ENCODE assay signal across 18 cellular contexts in the genomic region with DNA sequence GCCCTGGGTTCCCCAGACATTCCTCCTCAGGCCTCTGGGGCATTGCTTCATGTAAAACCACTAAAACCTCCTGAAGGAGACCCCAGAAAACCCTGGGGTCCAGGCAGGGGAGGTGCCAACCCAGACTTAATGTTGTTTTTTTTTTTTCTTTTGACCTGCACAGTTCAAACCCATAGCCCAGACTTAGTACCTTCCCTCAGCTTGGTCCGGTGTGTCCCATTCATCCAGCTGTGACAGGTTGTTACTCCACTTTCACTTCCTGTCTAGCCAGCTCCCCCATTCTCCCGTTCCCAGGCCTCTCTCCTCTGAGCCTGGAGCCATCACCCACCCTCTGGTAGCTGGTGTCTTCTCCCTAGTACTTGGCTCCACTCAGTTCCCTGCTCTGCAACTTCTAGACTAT. TPM values are rescaled to one million over a fixed set of nuclear protein-coding genes. Genes with fewer than 3 reads are reported as not detected.
DNase-seq lines count a peak whose midpoint lies in the region; ATAC-seq and TF ChIP-seq lines count a peak whose summit lies in the region.
"Had no signal": no experiment of that assay in that cellular context is flagged by ENCODE, and none has a peak within 500 bp of the region (broad histone marks: within the 10 kb centered on the region; RNA-seq: fewer than 3 reads in every experiment).

No MANE protein-coding gene starts in this region.

- H2BK120ac ChIP-seq in mesenchymal stem cell (ENCODE audit: low read depth, low read length) = no peak overlapping the region

- no peak overlapping the region for H2BK12ac ChIP-seq in mesenchymal stem cell (ENCODE audit: low read length in 2 of 2)

- H3K9ac ChIP-seq in mesenchymal stem cell (ENCODE audit: low read length) = no peak overlapping the region

- no peak overlapping the region for H2BK5ac ChIP-seq in mesenchymal stem cell (ENCODE audit: low read depth, low read length, poor library complexity, severe bottlenecking)

- intact Hi-C loops in right cardiac atrium (cut with DNase I) (no loop called here), Right ventricle myocardium inferior (cut with DNase I) (no loop called here), upper lobe of right lung (cut with DNase I) (no loop called here)

- no peak overlapping the region for H3K14ac ChIP-seq in mesenchymal stem cell (ENCODE audit: low read length in 2 of 2)

- H3K4me3 ChIP-seq in right cardiac atrium (ENCODE audit: low read length) (no peak overlapping the region), mesenchymal stem cell (ENCODE audit: insufficient read depth in 1 of 2, low read depth in 1 of 2, low read length in 2 of 2) (no peak overlapping the region), upper lobe of right lung (no peak overlapping the region)
- H3K4me3 ChIP-seq: thoracic aorta had no signal

- H2AK5ac ChIP-seq in mesenchymal stem cell (ENCODE audit: low read length, severe bottlenecking) = no peak overlapping the region

- H3K18ac ChIP-seq in mesenchymal stem cell (ENCODE audit: low read depth in 1 of 2, low read length in 2 of 2) = no peak overlapping the region

- peaks cover 0 to 12% of the 10 kb centered on the region in 2 experiments for H3K36me3 ChIP-seq in mesenchymal stem cell (ENCODE audit: control insufficient read depth in 1 of 2, insufficient read depth in 2 of 2, low read depth in 1 of 2, low read length in 2 of 2)
- no peaks in the 10 kb centered on the region for H3K36me3 ChIP-seq in upper lobe of right lung
- H3K36me3 ChIP-seq: thoracic aorta had no signal

- H4K8ac ChIP-seq in mesenchymal stem cell (ENCODE audit: low read length) = peak overlapping the region; percentile 12

- no peak overlapping the region for H4K91ac ChIP-seq in mesenchymal stem cell (ENCODE audit: low read length)

- H3K27ac ChIP-seq in right cardiac atrium (ENCODE audit: low read length) (peak overlapping the region; percentile 83), mesenchymal stem cell (ENCODE audit: low read length, poor library complexity, severe bottlenecking) (no peak overlapping the region), upper lobe of right lung (peak overlapping the region; percentile 56)
- H3K27ac ChIP-seq: HL-60, thoracic aorta, WERI-Rb-1 had no signal

- no peaks in the 10 kb centered on the region for H3K27me3 ChIP-seq in right cardiac atrium (ENCODE audit: control insufficient read depth, insufficient read depth)
- H3K27me3 ChIP-seq in mesenchymal stem cell (ENCODE audit: control insufficient read depth in 1 of 2, insufficient read depth in 1 of 2, low read length in 2 of 2) = no peaks in the 10 kb centered on the region
- H3K27me3 ChIP-seq in upper lobe of right lung = no peaks in the 10 kb centered on the region

- H3K4me3 Mint-ChIP-seq in brain = peak overlapping the region in 3 of 5 experiments; percentile 3 to 53 (median 19)
- no peak overlapping the region for H3K4me3 Mint-ChIP-seq in T-helper 2 cell treated with Interferon-gamma antibody and Interleukin-4, amounts not matched to agents 5 μg/mL and 100 μg/mL, for 36 hours
- H3K4me3 Mint-ChIP-seq: activated naive CD4-positive, alpha-beta T cell treated with anti-CD3 and anti-CD28 coated beads for 36 hours; central memory CD8-positive, alpha-beta T cell had no signal

- H2AFZ ChIP-seq in mesenchymal stem cell (ENCODE audit: low read depth, low read length) = no peak overlapping the region

- DNase-seq in right cardiac atrium = no peak
- DNase-seq in Right ventricle myocardium inferior (ENCODE audit: missing footprints) = no peak
- DNase-seq in mesenchymal stem cell = peak; percentile 27
- no peak for DNase-seq in upper lobe of right lung
- no peak for DNase-seq in nucleus accumbens (lab: John Stamatoyannopoulos, UW)
- no peak for DNase-seq in SIG-M5 (lab: John Stamatoyannopoulos, UW)
- no peak for DNase-seq in T-helper 2 cell treated with Interferon-gamma antibody and Interleukin-4, amounts not matched to agents 5 μg/mL and 100 μg/mL, for 36 hours (ENCODE audit: low spot score)
- DNase-seq: activated CD8-positive, alpha-beta memory T cell treated with anti-CD3 and anti-CD28 coated beads, Interleukin-2, amount 50 U/mL, for 4 hours; activated naive CD4-positive, alpha-beta T cell treated with anti-CD3 and anti-CD28 coated beads for 36 hours; GDM1; Karpas-422; NCI-H187 treated with DMSO at 0.1 percent for 48 hours; NCI-H526; WERI-Rb-1 had no signal

- H3K4me1 ChIP-seq in right cardiac atrium (ENCODE audit: control insufficient read depth, insufficient read depth, low read length) (peaks cover 16% of the 10 kb centered on the region), mesenchymal stem cell (ENCODE audit: control insufficient read depth, insufficient read depth, low read depth, low read length) (peaks cover 24% of the 10 kb centered on the region), upper lobe of right lung (peaks cover 6% of the 10 kb centered on the region)

- peak overlapping the region in 3 of 5 experiments; percentile 47 to 83 (median 50) for H3K27ac Mint-ChIP-seq in brain
- no peak overlapping the region for H3K27ac Mint-ChIP-seq in T-helper 2 cell treated with Interferon-gamma antibody and Interleukin-4, amounts not matched to agents 5 μg/mL and 100 μg/mL, for 36 hours
- H3K27ac Mint-ChIP-seq: activated naive CD4-positive, alpha-beta T cell treated with anti-CD3 and anti-CD28 coated beads for 36 hours had no signal

- no peak for TF ChIP-seq CTCF in brain (conservative IDR thresholded peaks at IDR 0.05)
- TF ChIP-seq CTCF in upper lobe of right lung (IDR thresholded peaks at IDR 0.05) = no peak

- no peak overlapping the region for H3K4ac ChIP-seq in mesenchymal stem cell (ENCODE audit: low read depth in 1 of 2, low read length in 2 of 2)

- no peaks in the 10 kb centered on the region for H3K9me3 ChIP-seq in right cardiac atrium (ENCODE audit: control insufficient read depth, low read length)
- H3K9me3 ChIP-seq in mesenchymal stem cell (ENCODE audit: control insufficient read depth, low read length) = no peaks in the 10 kb centered on the region
- no peaks in the 10 kb centered on the region for H3K9me3 ChIP-seq in upper lobe of right lung
- H3K9me3 ChIP-seq: thoracic aorta had no signal

- peaks cover 14% of the 10 kb centered on the region for H3K36me3 Mint-ChIP-seq in brain
- no peaks in the 10 kb centered on the region for H3K36me3 Mint-ChIP-seq in T-helper 2 cell treated with Interferon-gamma antibody and Interleukin-4, amounts not matched to agents 5 μg/mL and 100 μg/mL, for 36 hours (ENCODE audit: low read depth)

- ATAC-seq in right cardiac atrium = no peak
- ATAC-seq in Right ventricle myocardium inferior = no peak
- no peak for ATAC-seq in upper lobe of right lung

- no peak overlapping the region for H3K23ac ChIP-seq in mesenchymal stem cell (ENCODE audit: low read length in 2 of 2)

- peaks cover 0 to under 1% (median 0%) of the 10 kb centered on the region in 5 experiments for H3K9me3 Mint-ChIP-seq in brain
- H3K9me3 Mint-ChIP-seq in T-helper 2 cell treated with Interferon-gamma antibody and Interleukin-4, amounts not matched to agents 5 μg/mL and 100 μg/mL, for 36 hours = no peaks in the 10 kb centered on the region
- H3K9me3 Mint-ChIP-seq: activated naive CD4-positive, alpha-beta T cell treated with anti-CD3 and anti-CD28 coated beads for 36 hours; central memory CD8-positive, alpha-beta T cell had no signal

- H3K27me3 Mint-ChIP-seq in brain = peaks cover 4% of the 10 kb centered on the region
- peaks cover 20% of the 10 kb centered on the region for H3K27me3 Mint-ChIP-seq in T-helper 2 cell treated with Interferon-gamma antibody and Interleukin-4, amounts not matched to agents 5 μg/mL and 100 μg/mL, for 36 hours (ENCODE audit: low read depth)
- H3K27me3 Mint-ChIP-seq: central memory CD8-positive, alpha-beta T cell had no signal

- H3K4me1 Mint-ChIP-seq in brain = peaks cover 43% of the 10 kb centered on the region
- peaks cover 1% of the 10 kb centered on the region for H3K4me1 Mint-ChIP-seq in T-helper 2 cell treated with Interferon-gamma antibody and Interleukin-4, amounts not matched to agents 5 μg/mL and 100 μg/mL, for 36 hours (ENCODE audit: low read depth)

- H2BK15ac ChIP-seq in mesenchymal stem cell (ENCODE audit: low read depth, poor library complexity, severe bottlenecking) = no peak overlapping the region

- H3K4me2 ChIP-seq in mesenchymal stem cell (ENCODE audit: low read length, poor library complexity, severe bottlenecking) = no peak overlapping the region

- WGBS in right cardiac atrium = 59% methylated on average over 2 of the region's 2 CpGs
- WGBS in mesenchymal stem cell = 34% methylated on average over 2 of the region's 2 CpGs

- peaks cover 32% of the 10 kb centered on the region for H3K79me1 ChIP-seq in mesenchymal stem cell (replicated peaks; ENCODE audit: low read length, poor library complexity, severe bottlenecking)

RNA-seq across cellular contexts. Expression of a gene that starts 4.8 kb away (rescaled TPM):
- 10 to 100 TPM; 11.0 to 17.5 (median 14.2) TPM for total RNA-seq in right cardiac atrium
- polyA plus RNA-seq in right cardiac atrium = 13.8 TPM
- 22.1 TPM for total RNA-seq in Right ventricle myocardium inferior
- polyA plus RNA-seq in brain (ENCODE audit: insufficient read depth, low read depth, low replicate concordance) = 26.6 TPM
- 30.2 TPM for polyA plus RNA-seq in mesenchymal stem cell (2013, experiment 1 of 2)
- polyA plus RNA-seq in mesenchymal stem cell (2013, experiment 2 of 2) = 29.7 TPM
- total RNA-seq in upper lobe of right lung = 21.8 TPM

RNA-seq across cellular contexts. Expression of a gene that starts 19.7 kb away (rescaled TPM):
- total RNA-seq in right cardiac atrium (10 to 100 TPM in 2 of 4 donors, 1 to 10 TPM in 2; 6.5 to 11.9 (median 10.1) TPM), Right ventricle myocardium inferior (8.5 TPM), upper lobe of right lung (33.5 TPM)
- polyA plus RNA-seq in right cardiac atrium (12.0 TPM), brain (ENCODE audit: insufficient read depth, low read depth, low replicate concordance) (93.8 TPM)
- 1.4 TPM for polyA plus RNA-seq in mesenchymal stem cell (2013, experiment 1 of 2)
- 1.5 TPM for polyA plus RNA-seq in mesenchymal stem cell (2013, experiment 2 of 2)

RNA-seq across cellular contexts. Expression of a gene that starts 20.2 kb away (rescaled TPM):
- total RNA-seq in right cardiac atrium = 10 to 100 TPM; 35.1 to 44.6 (median 37.3) TPM
- polyA plus RNA-seq in right cardiac atrium = 62.6 TPM
- 51.4 TPM for total RNA-seq in Right ventricle myocardium inferior
- polyA plus RNA-seq in brain (ENCODE audit: insufficient read depth, low read depth, low replicate concordance) = 36.7 TPM
- polyA plus RNA-seq in mesenchymal stem cell (2013, experiment 1 of 2) = 30.1 TPM
- polyA plus RNA-seq in mesenchymal stem cell (2013, experiment 2 of 2) = 29.8 TPM
- 21.6 TPM for total RNA-seq in upper lobe of right lung

RNA-seq across cellular contexts. Expression of a gene that starts 54.5 kb away (rescaled TPM):
- 100 to 1,000 TPM; 702 to 831 (median 748) TPM for total RNA-seq in right cardiac atrium
- polyA plus RNA-seq in right cardiac atrium = 2,009 TPM
- 863 TPM for total RNA-seq in Right ventricle myocardium inferior
- 425 TPM for polyA plus RNA-seq in brain (ENCODE audit: insufficient read depth, low read depth, low replicate concordance)
- 488 TPM for polyA plus RNA-seq in mesenchymal stem cell (2013, experiment 1 of 2)
- 495 TPM for polyA plus RNA-seq in mesenchymal stem cell (2013, experiment 2 of 2)
- total RNA-seq in upper lobe of right lung = 155 TPM

RNA-seq across cellular contexts. Expression of a gene that starts 54.8 kb away (rescaled TPM):
- total RNA-seq in right cardiac atrium = 10 to 100 TPM; 22.3 to 27.5 (median 23.1) TPM
- polyA plus RNA-seq in right cardiac atrium = 22.8 TPM
- total RNA-seq in Right ventricle myocardium inferior = 26.7 TPM
- polyA plus RNA-seq in brain (ENCODE audit: insufficient read depth, low read depth, low replicate concordance) = 44.3 TPM
- 11.7 TPM for polyA plus RNA-seq in mesenchymal stem cell (2013, experiment 1 of 2)
- 11.8 TPM for polyA plus RNA-seq in mesenchymal stem cell (2013, experiment 2 of 2)
- 25.3 TPM for total RNA-seq in upper lobe of right lung
